ENCODE assay signal across 36 cellular contexts in the genomic region with DNA sequence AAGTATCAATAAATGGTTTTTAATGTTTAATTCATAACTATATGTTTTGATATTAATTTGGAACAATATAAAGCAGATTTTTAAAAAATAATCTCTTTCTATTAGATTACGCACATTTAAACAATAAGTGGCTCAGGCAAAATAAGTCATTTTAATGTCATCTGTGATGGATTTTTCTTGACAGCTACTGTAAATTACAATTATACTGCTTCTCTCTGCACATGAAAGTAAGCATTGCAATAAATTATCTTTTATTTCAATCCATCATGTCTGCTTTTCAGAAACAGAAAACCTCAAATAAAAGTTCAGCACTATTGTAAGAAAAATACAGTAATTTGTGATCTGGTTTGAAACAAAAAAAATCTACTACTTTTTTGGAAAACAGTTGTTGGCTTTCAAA. TPM values are rescaled to one million over a fixed set of nuclear protein-coding genes. Genes with fewer than 3 reads are reported as not detected.
"Had no signal": no experiment of that assay in that cellular context is flagged by ENCODE, and none has a peak within 500 bp of the region (broad histone marks: within the 10 kb centered on the region; RNA-seq: fewer than 3 reads in every experiment).

No MANE protein-coding gene starts in this region.

- DNase-seq: activated B cell treated with CpG ODN at 0.5 μM for 24 hours; activated CD4-positive, alpha-beta memory T cell treated with anti-CD3 and anti-CD28 coated beads, Interleukin-2, amount 10 ng/mL, durations not matched to agents 7 days and 5 days; activated CD4-positive, alpha-beta T cell treated with anti-CD3 and anti-CD28 coated beads for 1 hour; activated CD4-positive, alpha-beta T cell treated with anti-CD3 and anti-CD28 coated beads for 36 hours; activated CD4-positive, alpha-beta T cell treated with anti-CD3 and anti-CD28 coated beads for 48 hours; activated CD4-positive, alpha-beta T cell treated with anti-CD3 and anti-CD28 coated beads, Interleukin-2, amount 10 ng/mL, durations not matched to agents 7 days and 5 days; activated CD4-positive, alpha-beta T cell treated with anti-CD3 and anti-CD28 coated beads, Interleukin-2, amount 50 U/mL, for 48 hours; activated CD8-positive, alpha-beta memory T cell treated with anti-CD3 and anti-CD28 coated beads for 24 hours; activated CD8-positive, alpha-beta memory T cell treated with anti-CD3 and anti-CD28 coated beads, Interleukin-2, amount 10 ng/mL, durations not matched to agents 7 days and 5 days; activated CD8-positive, alpha-beta memory T cell treated with anti-CD3 and anti-CD28 coated beads, Interleukin-2, amount 50 U/mL, for 48 hours; activated CD8-positive, alpha-beta T cell treated with anti-CD3 and anti-CD28 coated beads, Interleukin-2, amount 10 ng/mL, durations not matched to agents 7 days and 5 days; activated effector memory CD4-positive, alpha-beta T cell treated with Interleukin-2 at 50 U/mL for 16 hours; activated gamma-delta T cell; activated naive CD4-positive, alpha-beta T cell treated with anti-CD3 and anti-CD28 coated beads, Interleukin-2, amount 10 ng/mL, durations not matched to agents 7 days and 5 days; activated naive CD4-positive, alpha-beta T cell treated with Interleukin-2 at 50 U/mL for 16 hours; activated naive CD8-positive, alpha-beta T cell treated with anti-CD3 and anti-CD28 coated beads, Interleukin-2, amount 10 ng/mL, durations not matched to agents 7 days and 5 days; activated naive CD8-positive, alpha-beta T cell treated with anti-CD3 and anti-CD28 coated beads, Interleukin-2, amount 50 U/mL, for 24 hours; activated T-cell treated with anti-CD3 and anti-CD28 coated beads, Interleukin-2, amount 50 U/mL, for 24 hours; activated T-cell treated with anti-CD3 and anti-CD28 coated beads, Interleukin-2, amount 50 U/mL, for 48 hours; amygdala; anterior cingulate cortex; caudate nucleus; cerebellar nuclear complex; T-helper 2 cell; T-helper 9 cell had no signal

- H3K27me3 ChIP-seq: ascending aorta had no signal

- FAIRE-seq: bronchial epithelial cell had no signal

- H3K9me3 ChIP-seq: ascending aorta had no signal

- H3K36me3 ChIP-seq: ascending aorta, cardiac muscle cell had no signal

- H3K4me3 ChIP-seq: ascending aorta, cardiac muscle cell had no signal

- H3K36me3 Mint-ChIP-seq: activated CD8-positive, alpha-beta memory T cell treated with anti-CD3 and anti-CD28 coated beads, Interleukin-2, amount 10 ng/mL, durations not matched to agents 7 days and 5 days; activated naive CD8-positive, alpha-beta T cell treated with anti-CD3 and anti-CD28 coated beads, Interleukin-2, amount 10 ng/mL, durations not matched to agents 7 days and 5 days; brain had no signal

- H3K9me3 Mint-ChIP-seq: activated B cell treated with CpG ODN at 0.5 μM for 24 hours; activated CD4-positive, alpha-beta memory T cell treated with anti-CD3 and anti-CD28 coated beads, Interleukin-2, amount 10 ng/mL, durations not matched to agents 7 days and 5 days; activated CD4-positive, alpha-beta T cell treated with anti-CD3 and anti-CD28 coated beads, Interleukin-2, amount 10 ng/mL, durations not matched to agents 7 days and 5 days; activated naive CD4-positive, alpha-beta T cell treated with anti-CD3 and anti-CD28 coated beads, Interleukin-2, amount 10 ng/mL, durations not matched to agents 7 days and 5 days; activated naive CD4-positive, alpha-beta T cell treated with anti-CD3 and anti-CD28 coated beads, Interleukin-2, amount 50 U/mL, for 24 hours; activated naive CD8-positive, alpha-beta T cell treated with anti-CD3 and anti-CD28 coated beads, Interleukin-2, amount 10 ng/mL, durations not matched to agents 7 days and 5 days; activated naive CD8-positive, alpha-beta T cell treated with anti-CD3 and anti-CD28 coated beads, Interleukin-2, amount 50 U/mL, for 24 hours; activated T-cell treated with anti-CD3 and anti-CD28 coated beads, Interleukin-2, amount 50 U/mL, for 24 hours; activated T-helper 2 cell treated with anti-CD3 and anti-CD28 coated beads, Interferon-gamma antibody, Interleukin-2, Interleukin-4, amounts not matched to agents 10 μg/mL and 5 μg/mL and 100 μg/mL, durations not matched to agents 14 hours and 24 hours and 36 hours; brain; central memory CD8-positive, alpha-beta T cell; T-helper 1 cell treated with Interleukin-12 subunit alpha and Interleukin-12 subunit beta and Interleukin-4 antibody, amounts not matched to agents 30 μg/mL and 1 μg/mL, for 36 hours; T-helper 2 cell treated with Interferon-gamma antibody and Interleukin-4, amounts not matched to agents 5 μg/mL and 100 μg/mL, for 36 hours had no signal

- ATAC-seq: activated CD4-positive, alpha-beta T cell treated with anti-CD3 and anti-CD28 coated beads for 36 hours; activated CD8-positive, alpha-beta memory T cell treated with anti-CD3 and anti-CD28 coated beads, Interleukin-2, amount 10 ng/mL, durations not matched to agents 7 days and 5 days; activated CD8-positive, alpha-beta T cell treated with anti-CD3 and anti-CD28 coated beads, Interleukin-2, amount 10 ng/mL, durations not matched to agents 7 days and 5 days; activated naive CD8-positive, alpha-beta T cell treated with anti-CD3 and anti-CD28 coated beads, Interleukin-2, amount 50 U/mL, for 24 hours had no signal

- H3K4me1 Mint-ChIP-seq: activated B cell treated with CpG ODN at 0.5 μM for 24 hours; activated CD4-positive, alpha-beta memory T cell treated with anti-CD3 and anti-CD28 coated beads, Interleukin-2, amount 10 ng/mL, durations not matched to agents 7 days and 5 days; activated CD4-positive, alpha-beta T cell treated with anti-CD3 and anti-CD28 coated beads for 36 hours; activated CD4-positive, alpha-beta T cell treated with anti-CD3 and anti-CD28 coated beads, Interleukin-2, amount 10 ng/mL, durations not matched to agents 7 days and 5 days; activated CD8-positive, alpha-beta memory T cell treated with anti-CD3 and anti-CD28 coated beads, Interleukin-2, amount 10 ng/mL, durations not matched to agents 7 days and 5 days; activated naive CD4-positive, alpha-beta T cell treated with anti-CD3 and anti-CD28 coated beads, Interleukin-2, amount 10 ng/mL, durations not matched to agents 7 days and 5 days; activated naive CD4-positive, alpha-beta T cell treated with anti-CD3 and anti-CD28 coated beads, Interleukin-2, amount 50 U/mL, for 24 hours; activated naive CD8-positive, alpha-beta T cell treated with anti-CD3 and anti-CD28 coated beads, Interleukin-2, amount 10 ng/mL, durations not matched to agents 7 days and 5 days; activated naive CD8-positive, alpha-beta T cell treated with anti-CD3 and anti-CD28 coated beads, Interleukin-2, amount 50 U/mL, for 24 hours; central memory CD8-positive, alpha-beta T cell had no signal

- H3K4me1 ChIP-seq: ascending aorta had no signal

- H3K4me3 Mint-ChIP-seq: activated B cell treated with CpG ODN at 0.5 μM for 24 hours; activated CD4-positive, alpha-beta memory T cell treated with anti-CD3 and anti-CD28 coated beads, Interleukin-2, amount 10 ng/mL, durations not matched to agents 7 days and 5 days; activated CD4-positive, alpha-beta T cell treated with anti-CD3 and anti-CD28 coated beads for 36 hours; activated CD4-positive, alpha-beta T cell treated with anti-CD3 and anti-CD28 coated beads, Interleukin-2, amount 10 ng/mL, durations not matched to agents 7 days and 5 days; activated CD8-positive, alpha-beta memory T cell treated with anti-CD3 and anti-CD28 coated beads, Interleukin-2, amount 10 ng/mL, durations not matched to agents 7 days and 5 days; activated CD8-positive, alpha-beta T cell treated with anti-CD3 and anti-CD28 coated beads, Interleukin-2, amount 10 ng/mL, durations not matched to agents 7 days and 5 days; activated naive CD4-positive, alpha-beta T cell treated with anti-CD3 and anti-CD28 coated beads, Interleukin-2, amount 10 ng/mL, durations not matched to agents 7 days and 5 days; activated naive CD4-positive, alpha-beta T cell treated with anti-CD3 and anti-CD28 coated beads, Interleukin-2, amount 50 U/mL, for 24 hours; activated naive CD8-positive, alpha-beta T cell; activated naive CD8-positive, alpha-beta T cell treated with anti-CD3 and anti-CD28 coated beads, Interleukin-2, amount 10 ng/mL, durations not matched to agents 7 days and 5 days; activated naive CD8-positive, alpha-beta T cell treated with anti-CD3 and anti-CD28 coated beads, Interleukin-2, amount 50 U/mL, for 24 hours; activated T-cell treated with anti-CD3 and anti-CD28 coated beads, Interleukin-2, amount 50 U/mL, for 24 hours; central memory CD8-positive, alpha-beta T cell; T-helper 1 cell treated with Interleukin-12 subunit alpha and Interleukin-12 subunit beta and Interleukin-4 antibody, amounts not matched to agents 30 μg/mL and 1 μg/mL, for 36 hours; T-helper 2 cell treated with Interferon-gamma antibody and Interleukin-4, amounts not matched to agents 5 μg/mL and 100 μg/mL, for 36 hours had no signal

- H3K27ac Mint-ChIP-seq: activated B cell treated with CpG ODN at 0.5 μM for 24 hours; activated CD4-positive, alpha-beta memory T cell treated with anti-CD3 and anti-CD28 coated beads, Interleukin-2, amount 10 ng/mL, durations not matched to agents 7 days and 5 days; activated CD4-positive, alpha-beta T cell treated with anti-CD3 and anti-CD28 coated beads for 36 hours; activated CD4-positive, alpha-beta T cell treated with anti-CD3 and anti-CD28 coated beads, Interleukin-2, amount 10 ng/mL, durations not matched to agents 7 days and 5 days; activated CD8-positive, alpha-beta memory T cell treated with anti-CD3 and anti-CD28 coated beads, Interleukin-2, amount 10 ng/mL, durations not matched to agents 7 days and 5 days; activated CD8-positive, alpha-beta T cell treated with anti-CD3 and anti-CD28 coated beads, Interleukin-2, amount 10 ng/mL, durations not matched to agents 7 days and 5 days; activated naive CD4-positive, alpha-beta T cell treated with anti-CD3 and anti-CD28 coated beads, Interleukin-2, amount 10 ng/mL, durations not matched to agents 7 days and 5 days; activated naive CD4-positive, alpha-beta T cell treated with anti-CD3 and anti-CD28 coated beads, Interleukin-2, amount 50 U/mL, for 24 hours; activated naive CD8-positive, alpha-beta T cell; activated naive CD8-positive, alpha-beta T cell treated with anti-CD3 and anti-CD28 coated beads, Interleukin-2, amount 10 ng/mL, durations not matched to agents 7 days and 5 days; activated naive CD8-positive, alpha-beta T cell treated with anti-CD3 and anti-CD28 coated beads, Interleukin-2, amount 50 U/mL, for 24 hours; activated T-cell treated with anti-CD3 and anti-CD28 coated beads, Interleukin-2, amount 50 U/mL, for 24 hours; activated T-helper 2 cell treated with anti-CD3 and anti-CD28 coated beads, Interferon-gamma antibody, Interleukin-2, Interleukin-4, amounts not matched to agents 10 μg/mL and 5 μg/mL and 100 μg/mL, durations not matched to agents 14 hours and 24 hours and 36 hours; T-helper 1 cell treated with Interleukin-12 subunit alpha and Interleukin-12 subunit beta and Interleukin-4 antibody, amounts not matched to agents 30 μg/mL and 1 μg/mL, for 36 hours; T-helper 2 cell treated with Interferon-gamma antibody and Interleukin-4, amounts not matched to agents 5 μg/mL and 100 μg/mL, for 36 hours had no signal

- H3K27ac ChIP-seq: ascending aorta, cardiac muscle cell, VCaP had no signal

RNA-seq across cellular contexts. Expression of a gene that starts 11.1 kb away (rescaled TPM):
- total RNA-seq: activated B cell treated with CpG ODN at 0.5 μM for 24 hours; activated CD4-positive, alpha-beta T cell treated with anti-CD3 and anti-CD28 coated beads for 36 hours; activated CD4-positive, alpha-beta T cell treated with anti-CD3 and anti-CD28 coated beads, Interleukin-2, amount 10 ng/mL, durations not matched to agents 7 days and 5 days; activated CD8-positive, alpha-beta memory T cell treated with anti-CD3 and anti-CD28 coated beads, Interleukin-2, amount 10 ng/mL, durations not matched to agents 7 days and 5 days; activated CD8-positive, alpha-beta T cell treated with anti-CD3 and anti-CD28 coated beads, Interleukin-2, amount 10 ng/mL, durations not matched to agents 7 days and 5 days; activated naive CD8-positive, alpha-beta T cell treated with anti-CD3 and anti-CD28 coated beads, Interleukin-2, amount 10 ng/mL, durations not matched to agents 7 days and 5 days; ascending aorta; bronchial epithelial cell; cardiac muscle cell had no signal
- polyA plus RNA-seq: cardiac muscle cell had no signal

RNA-seq across cellular contexts. Expression of a gene that starts 28.4 kb away (rescaled TPM):
- total RNA-seq: activated CD4-positive, alpha-beta memory T cell treated with anti-CD3 and anti-CD28 coated beads, Interleukin-2, amount 10 ng/mL, durations not matched to agents 7 days and 5 days; activated CD4-positive, alpha-beta T cell treated with anti-CD3 and anti-CD28 coated beads for 36 hours; activated CD4-positive, alpha-beta T cell treated with anti-CD3 and anti-CD28 coated beads, Interleukin-2, amount 10 ng/mL, durations not matched to agents 7 days and 5 days; activated CD8-positive, alpha-beta T cell treated with anti-CD3 and anti-CD28 coated beads, Interleukin-2, amount 10 ng/mL, durations not matched to agents 7 days and 5 days; activated naive CD8-positive, alpha-beta T cell treated with anti-CD3 and anti-CD28 coated beads, Interleukin-2, amount 10 ng/mL, durations not matched to agents 7 days and 5 days; ascending aorta; bronchial epithelial cell; cardiac muscle cell had no signal
